ENCODE assay signal across 8 cellular contexts in genomic region chr16:352547-353403, GRCh38. TPM values are rescaled to one million over a fixed set of nuclear protein-coding genes. Genes with fewer than 3 reads are reported as not detected.
DNase-seq lines count a peak whose midpoint lies in the region; ATAC-seq, FAIRE-seq and TF ChIP-seq lines count a peak whose summit lies in the region.

Gene AXIN1, minus strand, starts transcription at chr16:352723. Its CDS starts 5,698 bp downstream, at chr16:347025.

- peak within 1 kb of the TSS; percentile 99 for H3K4me2 ChIP-seq in smooth muscle cell

- H3K27me3 Mint-ChIP-seq in WTC11 (ENCODE audit: low read depth): no peaks in the 10 kb centered on the region; the same call in 1 of the 2 replicates

- H3K9me3 ChIP-seq in A673 (ENCODE audit: low read depth, low read length, poor library complexity, severe bottlenecking) (no peaks in the 10 kb centered on the region), smooth muscle cell (replicated peaks; ENCODE audit: low read depth) (no peaks in the 10 kb centered on the region)

- POLR2A ChIA-PET in A673 (lab: Charles Lee; ENCODE audit: low non-redundant PET): interaction anchor here (0.5 to 0.7 kb wide), 2 partner anchors 304 to 307 kb away, joined by 4 to 7 read pairs; no protein-coding TSS in a partner anchor
- POLR2A ChIA-PET in WTC11 (lab: Charles Lee): interaction anchor here (1.0 to 1.2 kb wide), 3 partner anchors 15 to 300 kb away, joined by 3 to 5 read pairs (median 4); partner anchors contain the start of genes POLR3K and SNRNP25

- H3K9me3 Mint-ChIP-seq in WTC11: no peaks in the 10 kb centered on the region

- H3K4me3 Mint-ChIP-seq in WTC11: peak within 1 kb of the TSS; percentile 76

- no TSS peak for BruUV-seq in A673 (replicated peaks; lab: Mats Ljungman, UMichigan)

- no peaks in the 10 kb centered on the region for H3K27me3 ChIP-seq in A673 (replicated peaks; ENCODE audit: insufficient read depth, low read depth, low read length, poor library complexity)
- H3K27me3 ChIP-seq in bronchial epithelial cell (ENCODE audit: control insufficient read depth, insufficient read depth, low read length): no peaks in the 10 kb centered on the region
- no peaks in the 10 kb centered on the region for H3K27me3 ChIP-seq in smooth muscle cell (ENCODE audit: low read depth)

- H3K27ac ChIP-seq in A673 (ENCODE audit: low read depth, low read length, poor library complexity, severe bottlenecking) (peak within 1 kb of the TSS; percentile 83), smooth muscle cell (ENCODE audit: low read depth) (no peak within 1 kb of the TSS)

- peak within 1 kb of the TSS; percentile 77 for H3K9ac ChIP-seq in smooth muscle cell (ENCODE audit: low read depth)

- intact Hi-C loops in A673 (cut with micrococcal nuclease; ENCODE audit: unreplicated experiment): loop anchor here (2.0 kb wide), 2 partner anchors 72 to 118 kb away; partner anchors contain the start of genes ARHGDIG and FAM234A

- TF ChIP-seq CTCF in A673 (conservative IDR thresholded peaks at IDR 0.05; ENCODE audit: low read depth, low read length) (peak; percentile 25; the same call in 1 of the 2 replicates), WTC11 (IDR thresholded peaks at IDR 0.05) (peak; percentile 52), bronchial epithelial cell (IDR thresholded peaks at IDR 0.05; ENCODE audit: insufficient read depth, low read length, severe bottlenecking) (peak; percentile 46), smooth muscle cell (IDR thresholded peaks at IDR 0.05; ENCODE audit: borderline replicate concordance, insufficient read depth, poor library complexity, severe bottlenecking) (peak; percentile 50)

- peaks cover 40% of the 10 kb centered on the region for H3K79me2 ChIP-seq in smooth muscle cell (ENCODE audit: low read depth)

- CTCF ChIA-PET in A673 (lab: Charles Lee) (interaction anchor here (0.6 to 1.2 kb wide), 11 partner anchors 9 to 618 kb away, joined by 3 to 11 read pairs (median 4); partner anchors contain the start of gene MRPL28), WTC11 (lab: Charles Lee) (interaction anchor here (0.5 to 2.8 kb wide), 67 partner anchors 9 to 617 kb away, joined by 3 to 42 read pairs (median 5); partner anchors contain the start of genes ARHGDIG, FAM234A, HBM and LUC7L)

- no peaks in the 10 kb centered on the region for H3K4me1 ChIP-seq in A673 (ENCODE audit: insufficient read depth, low read length, poor library complexity, severe bottlenecking)
- H3K4me1 ChIP-seq in smooth muscle cell (ENCODE audit: low read depth): peaks cover 7% of the 10 kb centered on the region

- H3K36me3 Mint-ChIP-seq in WTC11: peaks cover 6% of the 10 kb centered on the region; the same call in 1 of the 2 replicates

- no peaks in the 10 kb centered on the region for H3F3A ChIP-seq in smooth muscle cell (ENCODE audit: low read depth)

- H4K20me1 ChIP-seq in smooth muscle cell (ENCODE audit: low read depth): peaks cover 41% of the 10 kb centered on the region

- H3K4me3 ChIP-seq in A673 (ENCODE audit: low read depth, low read length, poor library complexity, severe bottlenecking): peak within 1 kb of the TSS; percentile 79
- H3K4me3 ChIP-seq in bronchial epithelial cell (ENCODE audit: low read depth, low read length): peak within 1 kb of the TSS; percentile 62
- peak within 1 kb of the TSS; percentile 74 for H3K4me3 ChIP-seq in smooth muscle cell

- no peak for FAIRE-seq in bronchial epithelial cell (lab: Jason Lieb, UNC)

- WGBS in smooth muscle cell (ENCODE audit: low lambda C conversion rate): 3% methylated on average over 15 of the region's 113 CpGs

- peak within 1 kb of the TSS; percentile 30 for H2AFZ ChIP-seq in smooth muscle cell (ENCODE audit: low read depth)

- peak; percentile 98 for DNase-seq in A673 (ENCODE audit: low spot score)
- DNase-seq in NCI-H226: peak; percentile 89
- peak; percentile 100 for DNase-seq in WTC11 (ENCODE audit: low spot score)
- DNase-seq in bronchial epithelial cell (ENCODE audit: low read depth): peak; percentile 80
- peak; percentile 96 for DNase-seq in iPS-NIHi7 (ENCODE audit: extremely low spot score)
- DNase-seq in smooth muscle cell (lab: John Stamatoyannopoulos, UW; ENCODE audit: unreplicated experiment): peak; percentile 98

- peaks cover 6% of the 10 kb centered on the region for H3K4me1 Mint-ChIP-seq in WTC11

- ATAC-seq in GM18867 (IDR thresholded peaks at IDR 0.05; ENCODE audit: unreplicated experiment) (peak; percentile 63), HG03139 (IDR thresholded peaks at IDR 0.05; ENCODE audit: unreplicated experiment) (peak; percentile 54), WTC11 (peak; percentile 90)

- no peak within 1 kb of the TSS for H3K27ac Mint-ChIP-seq in WTC11

- H3K36me3 ChIP-seq in A673 (ENCODE audit: insufficient read depth, low read length, poor library complexity, severe bottlenecking) (peaks cover 6% of the 10 kb centered on the region), bronchial epithelial cell (ENCODE audit: control insufficient read depth, insufficient read depth, low read length) (peaks cover 3% of the 10 kb centered on the region), smooth muscle cell (ENCODE audit: low read depth) (no peaks in the 10 kb centered on the region)

TF ChIP-seq in WTC11, 78 proteins besides CTCF, POLR2A, EP300 and RAD21:
- no peak; the same call in 1 of the 2 replicates for TF ChIP-seq ZNF281 (CRISPR knock-in tag; IDR thresholded peaks at IDR 0.05)
- TF ChIP-seq ZNF423 (CRISPR knock-in tag; IDR thresholded peaks at IDR 0.05): no peak
- peak; percentile 69 for TF ChIP-seq SP1 (CRISPR knock-in tag; conservative IDR thresholded peaks at IDR 0.05)

RNA-seq across cellular contexts. Expression of gene AXIN1, which starts in this region (rescaled TPM):
- total RNA-seq in A673 (2021): 32.7 and 38.2 TPM in 2 replicates
- total RNA-seq in WTC11 (2021): 48.0 to 50.3 TPM (median 48.9 TPM) in 3 replicates
- 49.0 and 49.5 TPM in 2 replicates for total RNA-seq in bronchial epithelial cell
- 12.7 and 13.0 TPM in 2 replicates for total RNA-seq in smooth muscle cell
- polyA plus RNA-seq in smooth muscle cell: 15.0 and 15.2 TPM in 2 replicates
